9 cellular contexts compared by ENCODE assay signal in genomic region chr12:2834581-2835491, GRCh38. TPM values are rescaled to one million over a fixed set of nuclear protein-coding genes. Genes with fewer than 3 reads are reported as not detected.
DNase-seq lines count a peak whose midpoint lies in the region; ATAC-seq and TF ChIP-seq lines count a peak whose summit lies in the region.
"Had no signal": no experiment of that assay in that cellular context is flagged by ENCODE, and none has a peak within 500 bp of the region (broad histone marks: within the 10 kb centered on the region; RNA-seq: fewer than 3 reads in every experiment).

NRIP2 (minus strand) TSS chr12:2835035; CDS start chr12:2834983, 52 bp downstream.

- H3K27ac Mint-ChIP-seq in central memory CD8-positive, alpha-beta T cell (ENCODE audit: low read depth), result peak within 1 kb of the TSS; percentile 62
- no peak within 1 kb of the TSS for H3K27ac Mint-ChIP-seq in activated CD8-positive, alpha-beta T cell treated with anti-CD3 and anti-CD28 coated beads, Interleukin-2, amount 10 ng/mL, durations not matched to agents 7 days and 5 days

- H3K36me3 Mint-ChIP-seq in central memory CD8-positive, alpha-beta T cell (ENCODE audit: insufficient read depth), result peaks cover 28% of the 10 kb centered on the region
- H3K36me3 Mint-ChIP-seq in activated CD8-positive, alpha-beta T cell treated with anti-CD3 and anti-CD28 coated beads, Interleukin-2, amount 10 ng/mL, durations not matched to agents 7 days and 5 days (ENCODE audit: low read depth), result peaks cover 17% of the 10 kb centered on the region

- H3K9me3 ChIP-seq in suprapubic skin, result no peaks in the 10 kb centered on the region

- H3K4me1 Mint-ChIP-seq in central memory CD8-positive, alpha-beta T cell, result peaks cover 11% of the 10 kb centered on the region
- H3K4me1 Mint-ChIP-seq in activated CD8-positive, alpha-beta T cell treated with anti-CD3 and anti-CD28 coated beads, Interleukin-2, amount 10 ng/mL, durations not matched to agents 7 days and 5 days (ENCODE audit: low read depth), result no peaks in the 10 kb centered on the region

- H3K9me3 Mint-ChIP-seq in central memory CD8-positive, alpha-beta T cell, result no peaks in the 10 kb centered on the region
- H3K9me3 Mint-ChIP-seq in activated CD8-positive, alpha-beta T cell treated with anti-CD3 and anti-CD28 coated beads, Interleukin-2, amount 10 ng/mL, durations not matched to agents 7 days and 5 days (ENCODE audit: insufficient read depth), result no peaks in the 10 kb centered on the region

- no peak within 1 kb of the TSS for H3K27ac ChIP-seq in suprapubic skin

- no peak for ATAC-seq in central memory CD8-positive, alpha-beta T cell (replicated peaks; ENCODE audit: extremely low read depth, poor library complexity, severe bottlenecking)
- ATAC-seq in left colon (peak; percentile 58), GM19351 (IDR thresholded peaks at IDR 0.05; ENCODE audit: unreplicated experiment) (no peak)
- no peak for ATAC-seq in activated CD8-positive, alpha-beta T cell treated with anti-CD3 and anti-CD28 coated beads, Interleukin-2, amount 10 ng/mL, durations not matched to agents 7 days and 5 days

- H3K4me3 Mint-ChIP-seq in central memory CD8-positive, alpha-beta T cell, result no peak within 1 kb of the TSS
- H3K4me3 Mint-ChIP-seq in activated CD8-positive, alpha-beta T cell treated with anti-CD3 and anti-CD28 coated beads, Interleukin-2, amount 10 ng/mL, durations not matched to agents 7 days and 5 days, result no peak within 1 kb of the TSS

- no peaks in the 10 kb centered on the region for H3K27me3 Mint-ChIP-seq in central memory CD8-positive, alpha-beta T cell
- H3K27me3 Mint-ChIP-seq in activated CD8-positive, alpha-beta T cell treated with anti-CD3 and anti-CD28 coated beads, Interleukin-2, amount 10 ng/mL, durations not matched to agents 7 days and 5 days (ENCODE audit: low read depth), result no peaks in the 10 kb centered on the region

- WGBS in suprapubic skin, result 29% methylated on average over 32 of the region's 32 CpGs

- peak; percentile 40 for DNase-seq in DMS79 treated with DMSO at 0.1 percent for 48 hours (lab: John Stamatoyannopoulos, UW)
- DNase-seq in DMS79 (lab: John Stamatoyannopoulos, UW), result no peak
- no peak for DNase-seq in central memory CD8-positive, alpha-beta T cell (ENCODE audit: low spot score in 2 of 2)
- DNase-seq in left colon, result peak in 1 of 2 donors; percentile 30
- DNase-seq in suprapubic skin (ENCODE audit: low spot score in 2 of 2), result no peak
- no peak for DNase-seq in activated CD8-positive, alpha-beta T cell treated with anti-CD3 and anti-CD28 coated beads, Interleukin-2, amount 10 ng/mL, durations not matched to agents 7 days and 5 days
- DNase-seq in NCI-H524 treated with DMSO at 0.1 percent for 48 hours (lab: John Stamatoyannopoulos, UW), result no peak
- DNase-seq: foreskin melanocyte had no signal

- POLR2A ChIA-PET in activated CD8-positive, alpha-beta T cell treated with anti-CD3 and anti-CD28 coated beads, Interleukin-2, amount 10 ng/mL, durations not matched to agents 7 days and 5 days (lab: Charles Lee), result interaction anchor here (1.0 to 1.2 kb wide), 2 partner anchors 22 to 42 kb away, joined by 3 to 5 read pairs; partner anchors contain the start of genes FOXM1, ITFG2 and RHNO1

- TF ChIP-seq EP300 in suprapubic skin (IDR thresholded peaks at IDR 0.05), result no peak

- intact Hi-C loops in left colon (cut with DNase I, micrococcal nuclease), result no loop called here

- peak within 1 kb of the TSS; percentile 5 for H3K4me3 ChIP-seq in suprapubic skin

- H3K36me3 ChIP-seq in suprapubic skin, result peaks cover 30% of the 10 kb centered on the region

- CTCF ChIA-PET in activated CD8-positive, alpha-beta T cell treated with anti-CD3 and anti-CD28 coated beads, Interleukin-2, amount 10 ng/mL, durations not matched to agents 7 days and 5 days (lab: Charles Lee), result interaction anchor here (1.4 kb wide), 1 partner anchor 11 kb away, joined by 5 read pairs; no protein-coding TSS in a partner anchor

- no peak for TF ChIP-seq CTCF in suprapubic skin (IDR thresholded peaks at IDR 0.05)

- peaks cover 27% of the 10 kb centered on the region for H3K4me1 ChIP-seq in suprapubic skin

- no peaks in the 10 kb centered on the region for H3K27me3 ChIP-seq in suprapubic skin

- no peak for TF ChIP-seq POLR2A in suprapubic skin (IDR thresholded peaks at IDR 0.05)

RNA-seq across cellular contexts. Expression of gene NRIP2, which starts in this region (rescaled TPM):
- 1 to 10 TPM; 1.2 to 1.8 TPM for total RNA-seq in left colon
- total RNA-seq in suprapubic skin, result 1 to 10 TPM in 3 of 4 donors, under 1 TPM in 1; 0.48 to 4.7 (median 1.9) TPM
- total RNA-seq in activated CD8-positive, alpha-beta T cell treated with anti-CD3 and anti-CD28 coated beads, Interleukin-2, amount 10 ng/mL, durations not matched to agents 7 days and 5 days, result not detected
